In the genomic region with DNA sequence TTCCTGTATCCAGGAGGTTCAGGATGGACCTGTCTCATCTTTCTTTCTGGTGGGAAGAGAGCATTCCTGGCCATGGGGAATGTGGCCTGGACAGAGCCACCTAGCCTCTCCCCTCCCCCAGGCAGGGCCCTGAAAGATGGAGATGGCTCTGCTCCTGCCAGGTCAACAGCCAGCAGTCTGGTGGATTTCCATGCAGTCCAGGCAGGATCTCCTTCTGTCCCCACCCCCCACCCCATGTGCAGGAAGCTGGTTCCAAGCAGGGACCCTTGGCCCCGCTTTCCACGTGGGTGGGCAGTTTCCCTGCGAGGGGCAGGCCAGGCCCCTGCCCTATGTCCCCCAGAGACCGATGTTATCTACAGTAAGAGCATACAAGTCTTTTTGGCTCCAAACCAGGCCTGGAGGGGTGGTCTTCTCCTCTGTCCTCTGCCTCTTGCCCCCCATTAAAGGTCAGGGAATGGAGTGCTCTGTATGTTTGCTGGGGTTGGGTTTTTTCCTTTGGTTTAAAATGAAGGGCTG, we compare ENCODE assay signal across 14 cellular contexts.
A peak's percentile ranks its signal among the peaks of the same experiment; 100 is the strongest.
DNase-seq lines count a peak whose midpoint lies in the region; ATAC-seq and TF ChIP-seq lines count a peak whose summit lies in the region.
"Had no signal": no experiment of that assay in that cellular context is flagged by ENCODE, and none has a peak within 500 bp of the region (broad histone marks: within the 10 kb centered on the region; RNA-seq: fewer than 3 reads in every experiment).

No MANE protein-coding gene starts in this region.

- H3K14ac ChIP-seq in trophoblast cell (ENCODE audit: low read length): no peak overlapping the region

- peaks cover 11% of the 10 kb centered on the region for H3K79me2 ChIP-seq in trophoblast cell (ENCODE audit: control insufficient read depth, insufficient read depth, low read length, poor library complexity)

- peak overlapping the region; percentile 93 for H3K27ac Mint-ChIP-seq in CD4-positive, alpha-beta T cell

- H3K27me3 Mint-ChIP-seq in CD4-positive, alpha-beta T cell: no peaks in the 10 kb centered on the region

- peak overlapping the region; percentile 89 for H3K4me3 Mint-ChIP-seq in CD4-positive, alpha-beta T cell

- no peak overlapping the region for H2AK5ac ChIP-seq in trophoblast cell (ENCODE audit: low read length)

- no peak overlapping the region for H3K4me3 ChIP-seq in HUES6 (ENCODE audit: low read depth, low read length)
- no peak overlapping the region for H3K4me3 ChIP-seq in effector memory CD4-positive, alpha-beta T cell (ENCODE audit: insufficient read depth, low read depth, low read length, poor library complexity, severe bottlenecking)
- peak overlapping the region; percentile 25 for H3K4me3 ChIP-seq in trophoblast cell (ENCODE audit: low read depth, low read length)
- H3K4me3 ChIP-seq: SJSA1 had no signal

- 0 out of 2 replicates have a peak, but pooled peaks cover 3% of the 10 kb centered on the region for H3K36me3 ChIP-seq in HUES6 (ENCODE audit: control insufficient read depth, insufficient read depth, low read length)
- H3K36me3 ChIP-seq in effector memory CD4-positive, alpha-beta T cell (ENCODE audit: control insufficient read depth, insufficient read depth, low read length): no peaks in the 10 kb centered on the region
- H3K36me3 ChIP-seq in trophoblast cell (ENCODE audit: control insufficient read depth in 1 of 2, insufficient read depth in 2 of 2, low read length in 2 of 2): peaks cover 0 to 7% of the 10 kb centered on the region in 2 experiments

- H4K12ac ChIP-seq in trophoblast cell (ENCODE audit: low read depth, low read length): no peak overlapping the region

- no CpG with 5 or more reads among the region's 4 CpGs for WGBS in trophoblast cell (ENCODE audit: extremely low coverage, insufficient coverage, insufficient read length)

- H2BK120ac ChIP-seq in trophoblast cell (ENCODE audit: insufficient read depth, low read length, poor library complexity): peak overlapping the region; percentile 28

- H3K79me1 ChIP-seq in trophoblast cell (ENCODE audit: low read length): peaks cover 16% of the 10 kb centered on the region

- no peak for TF ChIP-seq CTCF in CD4-positive, alpha-beta T cell (IDR thresholded peaks at IDR 0.05)

- H4K8ac ChIP-seq in trophoblast cell (ENCODE audit: low read depth, low read length): no peak overlapping the region

- peak overlapping the region; percentile 61 for H3K4ac ChIP-seq in trophoblast cell (ENCODE audit: low read depth, low read length)

- no peak for DNase-seq in CD4-positive, alpha-beta T cell
- no peak for DNase-seq in effector memory CD4-positive, alpha-beta T cell
- DNase-seq in trophoblast cell (no peak), T1000 (lab: John Stamatoyannopoulos, UW) (no peak), NCI-H2029 (lab: John Stamatoyannopoulos, UW) (no peak)
- no peak for DNase-seq in stimulated activated naive CD4-positive, alpha-beta T cell (lab: John Stamatoyannopoulos, UW)
- DNase-seq: amygdala; Calu3; effector CD4-positive, alpha-beta T cell; midbrain; NCI-H510A treated with DMSO at 0.1 percent for 48 hours had no signal

- intact Hi-C loops in CD4-positive, alpha-beta T cell (cut with DNase I, micrococcal nuclease): no loop called here

- ATAC-seq in CD4-positive, alpha-beta T cell (ENCODE audit: poor library complexity): no peak
- ATAC-seq in activated CD4-positive, CD25-positive, alpha-beta regulatory T cell treated with anti-CD3 and anti-CD28 coated beads, Interleukin-2, amount 50 U/mL, for 24 hours: no peak

- H3K9me3 Mint-ChIP-seq in CD4-positive, alpha-beta T cell: no peaks in the 10 kb centered on the region

- peak overlapping the region; percentile 32 for H3K27ac ChIP-seq in CD4-positive, alpha-beta T cell (ENCODE audit: low read depth, low read length)
- H3K27ac ChIP-seq in HUES6 (ENCODE audit: low read depth, low read length): peak overlapping the region; percentile 33; the same call in 1 of the 2 replicates
- H3K27ac ChIP-seq in effector memory CD4-positive, alpha-beta T cell (ENCODE audit: insufficient read depth, low read length, poor library complexity, severe bottlenecking): peak overlapping the region; percentile 56
- no peak overlapping the region for H3K27ac ChIP-seq in trophoblast cell (ENCODE audit: low read depth, low read length)
- H3K27ac ChIP-seq: SJSA1 had no signal

- peak overlapping the region; percentile 8 for H3K4me2 ChIP-seq in trophoblast cell (ENCODE audit: low read length)

- CTCF ChIA-PET in CD4-positive, alpha-beta T cell (lab: Charles Lee): interaction anchor here (2.7 kb wide), 1 partner anchor 49 kb away, joined by 11 read pairs; no protein-coding TSS in a partner anchor

- no peak overlapping the region for H2BK5ac ChIP-seq in trophoblast cell (ENCODE audit: low read depth, low read length, poor library complexity)

- H3K23ac ChIP-seq in trophoblast cell (ENCODE audit: low read length): no peak overlapping the region

- H3K9ac ChIP-seq in HUES6 (ENCODE audit: low read length) (no peak overlapping the region), trophoblast cell (ENCODE audit: low read length) (no peak overlapping the region)

- H3K36me3 Mint-ChIP-seq in CD4-positive, alpha-beta T cell (ENCODE audit: low read depth): peaks cover 22% of the 10 kb centered on the region

- no peaks in the 10 kb centered on the region for H3K27me3 ChIP-seq in CD4-positive, alpha-beta T cell (ENCODE audit: control insufficient read depth, insufficient read depth, low read length)
- no peaks in the 10 kb centered on the region for H3K27me3 ChIP-seq in HUES6 (ENCODE audit: control insufficient read depth, insufficient read depth, low read length)
- H3K27me3 ChIP-seq in effector memory CD4-positive, alpha-beta T cell (replicated peaks; ENCODE audit: control insufficient read depth, insufficient read depth, low read length, poor library complexity, severe bottlenecking): no peaks in the 10 kb centered on the region
- no peaks in the 10 kb centered on the region for H3K27me3 ChIP-seq in trophoblast cell (ENCODE audit: insufficient read depth, low read length)
- H3K27me3 ChIP-seq: SJSA1 had no signal

- H3K4me1 ChIP-seq in HUES6 (ENCODE audit: control insufficient read depth, insufficient read depth, low read length) (peaks cover 81% of the 10 kb centered on the region), trophoblast cell (ENCODE audit: control insufficient read depth in 1 of 2, insufficient read depth in 2 of 2, low read length in 2 of 2) (peaks cover 39 to 41% of the 10 kb centered on the region in 2 experiments)
- H3K4me1 ChIP-seq in effector memory CD4-positive, alpha-beta T cell (ENCODE audit: control insufficient read depth, insufficient read depth, low read length, poor library complexity, severe bottlenecking): peaks cover 88% of the 10 kb centered on the region

- H2BK12ac ChIP-seq in trophoblast cell (ENCODE audit: low read length): peak overlapping the region; percentile 6

- peak overlapping the region; percentile 45 for H4K91ac ChIP-seq in trophoblast cell (ENCODE audit: low read depth, low read length)

- peaks cover 95% of the 10 kb centered on the region for H3K4me1 Mint-ChIP-seq in CD4-positive, alpha-beta T cell (ENCODE audit: low read depth)

- H3K18ac ChIP-seq in trophoblast cell (ENCODE audit: low read length): peak overlapping the region; percentile 4

- no peak overlapping the region for H2AFZ ChIP-seq in trophoblast cell (ENCODE audit: insufficient read depth, low read length, poor library complexity)

- POLR2A ChIA-PET in CD4-positive, alpha-beta T cell (lab: Charles Lee): interaction anchor here (1.1 to 3.8 kb wide), 14 partner anchors 9 to 577 kb away, joined by 3 to 29 read pairs (median 13); partner anchors contain the start of gene TNRC6C

- H3K9me3 ChIP-seq in CD4-positive, alpha-beta T cell (ENCODE audit: control insufficient read depth, low read length): no peaks in the 10 kb centered on the region
- H3K9me3 ChIP-seq in HUES6 (ENCODE audit: control insufficient read depth, insufficient read depth, low read depth, low read length) (no peaks in the 10 kb centered on the region), trophoblast cell (ENCODE audit: insufficient read depth, low read depth, low read length) (no peaks in the 10 kb centered on the region)
- no peaks in the 10 kb centered on the region for H3K9me3 ChIP-seq in effector memory CD4-positive, alpha-beta T cell (ENCODE audit: control insufficient read depth, low read length)
- H3K9me3 ChIP-seq: SJSA1 had no signal
